Comparison of ENCODE assay signal across 32 cellular contexts in the genomic region with DNA sequence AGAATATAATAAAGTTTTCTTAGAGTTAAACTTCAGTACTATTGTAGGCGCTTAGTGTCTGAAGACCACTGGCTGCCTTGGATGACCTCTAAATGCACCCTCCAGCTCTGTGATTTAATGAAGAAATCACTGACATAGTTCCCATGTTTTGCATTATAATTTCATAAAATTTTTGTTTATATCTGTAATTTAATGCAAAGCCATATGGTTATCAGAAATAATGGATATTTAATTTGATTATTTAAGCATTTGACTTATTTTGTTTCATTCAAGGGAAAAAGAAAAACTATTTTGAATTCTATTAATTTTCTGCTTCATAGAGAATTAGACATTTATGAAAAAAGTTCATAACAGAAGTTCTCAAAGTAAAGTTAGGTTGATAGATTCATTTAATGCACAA. TPM values are rescaled to one million over a fixed set of nuclear protein-coding genes. Genes with fewer than 3 reads are reported as not detected.
"Had no signal": no experiment of that assay in that cellular context is flagged by ENCODE, and none has a peak within 500 bp of the region (broad histone marks: within the 10 kb centered on the region; RNA-seq: fewer than 3 reads in every experiment).

No MANE protein-coding gene starts in this region.

- ATAC-seq: activated naive CD8-positive, alpha-beta T cell treated with anti-CD3 and anti-CD28 coated beads, Interleukin-2, amount 50 U/mL, for 24 hours; activated T-helper 17 cell treated with anti-CD3 and anti-CD28 coated beads, Interleukin-2, amount 50 U/mL, for 72 hours; body of pancreas; WTC11 had no signal

- H3K27me3 ChIP-seq: adrenal gland, body of pancreas, colonic mucosa, esophagus squamous epithelium had no signal

- H3K27ac Mint-ChIP-seq: activated CD4-positive, alpha-beta memory T cell treated with anti-CD3 and anti-CD28 coated beads, Interleukin-2, amount 10 ng/mL, durations not matched to agents 7 days and 5 days; activated CD4-positive, alpha-beta T cell treated with anti-CD3 and anti-CD28 coated beads, Interleukin-2, amount 10 ng/mL, durations not matched to agents 7 days and 5 days; activated naive CD4-positive, alpha-beta T cell treated with anti-CD3 and anti-CD28 coated beads, Interleukin-2, amount 50 U/mL, for 24 hours; activated naive CD8-positive, alpha-beta T cell treated with anti-CD3 and anti-CD28 coated beads for 36 hours; activated naive CD8-positive, alpha-beta T cell treated with anti-CD3 and anti-CD28 coated beads, Interleukin-2, amount 50 U/mL, for 24 hours; activated T-cell treated with anti-CD3 and anti-CD28 coated beads, Interleukin-2, amount 50 U/mL, for 24 hours; activated T-helper 17 cell treated with anti-CD3 and anti-CD28 coated beads, Interleukin-2, amount 50 U/mL, for 72 hours; WTC11 had no signal

- H3K9me3 ChIP-seq: adrenal gland, body of pancreas, colonic mucosa, esophagus squamous epithelium had no signal

- H3K4me3 ChIP-seq: adrenal gland, body of pancreas, colonic mucosa, esophagus squamous epithelium had no signal

- DNase-seq: activated CD4-positive, alpha-beta memory T cell treated with anti-CD3 and anti-CD28 coated beads, Interleukin-2, amount 10 ng/mL, durations not matched to agents 7 days and 5 days; activated CD4-positive, alpha-beta T cell treated with anti-CD3 and anti-CD28 coated beads for 1 hour; activated CD4-positive, alpha-beta T cell treated with anti-CD3 and anti-CD28 coated beads for 4 hours; activated CD4-positive, alpha-beta T cell treated with anti-CD3 and anti-CD28 coated beads, Interleukin-2, amount 10 ng/mL, durations not matched to agents 7 days and 5 days; activated CD4-positive, alpha-beta T cell treated with anti-CD3 and anti-CD28 coated beads, Interleukin-2, amount 50 U/mL, for 4 hours; activated CD8-positive, alpha-beta memory T cell treated with anti-CD3 and anti-CD28 coated beads, Interleukin-2, amount 50 U/mL, for 48 hours; activated effector memory CD4-positive, alpha-beta T cell treated with Interleukin-2 at 50 U/mL for 16 hours; activated gamma-delta T cell treated with Interleukin-2 at 50 U/mL for 16 hours; activated naive CD4-positive, alpha-beta T cell treated with Interleukin-2 at 50 U/mL for 16 hours; activated naive CD8-positive, alpha-beta T cell treated with anti-CD3 and anti-CD28 coated beads for 36 hours; activated naive CD8-positive, alpha-beta T cell treated with anti-CD3 and anti-CD28 coated beads, Interleukin-2, amount 50 U/mL, for 24 hours; activated T-cell treated with anti-CD3 and anti-CD28 coated beads for 4 hours; activated T-cell treated with anti-CD3 and anti-CD28 coated beads, Interleukin-2, amount 50 U/mL, for 24 hours; adrenal gland; amygdala; aorta; body of pancreas; caudate nucleus; colonic mucosa; effector CD8-positive, alpha-beta T cell; esophagus squamous epithelium; foreskin melanocyte; head of caudate nucleus; T-helper 2 cell had no signal

- H3K9me3 Mint-ChIP-seq: activated CD4-positive, alpha-beta memory T cell treated with anti-CD3 and anti-CD28 coated beads, Interleukin-2, amount 10 ng/mL, durations not matched to agents 7 days and 5 days; activated CD4-positive, alpha-beta T cell treated with anti-CD3 and anti-CD28 coated beads, Interleukin-2, amount 10 ng/mL, durations not matched to agents 7 days and 5 days; activated naive CD4-positive, alpha-beta T cell treated with anti-CD3 and anti-CD28 coated beads, Interleukin-2, amount 50 U/mL, for 24 hours; activated naive CD8-positive, alpha-beta T cell treated with anti-CD3 and anti-CD28 coated beads for 36 hours; activated naive CD8-positive, alpha-beta T cell treated with anti-CD3 and anti-CD28 coated beads, Interleukin-2, amount 50 U/mL, for 24 hours; activated T-cell treated with anti-CD3 and anti-CD28 coated beads, Interleukin-2, amount 50 U/mL, for 24 hours; WTC11 had no signal

- H3K4me1 Mint-ChIP-seq: activated CD4-positive, alpha-beta memory T cell treated with anti-CD3 and anti-CD28 coated beads, Interleukin-2, amount 10 ng/mL, durations not matched to agents 7 days and 5 days; activated naive CD4-positive, alpha-beta T cell treated with anti-CD3 and anti-CD28 coated beads, Interleukin-2, amount 50 U/mL, for 24 hours; activated T-helper 17 cell treated with anti-CD3 and anti-CD28 coated beads, Interleukin-2, amount 50 U/mL, for 72 hours had no signal

- FAIRE-seq: endometrium, endothelial cell of umbilical vein had no signal

- H3K36me3 Mint-ChIP-seq: activated naive CD4-positive, alpha-beta T cell treated with anti-CD3 and anti-CD28 coated beads, Interleukin-2, amount 50 U/mL, for 24 hours; activated naive CD8-positive, alpha-beta T cell treated with anti-CD3 and anti-CD28 coated beads for 36 hours; WTC11 had no signal

- H3K27me3 Mint-ChIP-seq: activated naive CD8-positive, alpha-beta T cell treated with anti-CD3 and anti-CD28 coated beads for 36 hours had no signal

- H3K36me3 ChIP-seq: adrenal gland, colonic mucosa, esophagus squamous epithelium had no signal

- H3K4me1 ChIP-seq: adrenal gland, colonic mucosa, esophagus squamous epithelium had no signal

- H3K4me3 Mint-ChIP-seq: activated CD4-positive, alpha-beta memory T cell treated with anti-CD3 and anti-CD28 coated beads, Interleukin-2, amount 10 ng/mL, durations not matched to agents 7 days and 5 days; activated CD4-positive, alpha-beta T cell treated with anti-CD3 and anti-CD28 coated beads, Interleukin-2, amount 10 ng/mL, durations not matched to agents 7 days and 5 days; activated naive CD4-positive, alpha-beta T cell treated with anti-CD3 and anti-CD28 coated beads, Interleukin-2, amount 50 U/mL, for 24 hours; activated naive CD8-positive, alpha-beta T cell treated with anti-CD3 and anti-CD28 coated beads for 36 hours; activated naive CD8-positive, alpha-beta T cell treated with anti-CD3 and anti-CD28 coated beads, Interleukin-2, amount 50 U/mL, for 24 hours; activated T-cell treated with anti-CD3 and anti-CD28 coated beads, Interleukin-2, amount 50 U/mL, for 24 hours; activated T-helper 17 cell treated with anti-CD3 and anti-CD28 coated beads, Interleukin-2, amount 50 U/mL, for 72 hours; WTC11 had no signal

- H3K27ac ChIP-seq: adrenal gland, colonic mucosa, epithelial cell of prostate, esophagus squamous epithelium had no signal

RNA-seq across cellular contexts. Expression of gene CRB1, which starts 18.6 kb away (rescaled TPM):
- total RNA-seq: activated CD4-positive, alpha-beta memory T cell treated with anti-CD3 and anti-CD28 coated beads, Interleukin-2, amount 10 ng/mL, durations not matched to agents 7 days and 5 days; activated naive CD8-positive, alpha-beta T cell treated with anti-CD3 and anti-CD28 coated beads for 36 hours; chondrocyte; endothelial cell of umbilical vein; T-helper 1 cell treated with Interleukin-12 subunit alpha and Interleukin-12 subunit beta and Interleukin-4 antibody, amounts not matched to agents 30 ng/mL and 1 ng/mL, for 36 hours had no signal
- polyA plus RNA-seq: endothelial cell of umbilical vein had no signal
